9 cellular contexts compared by ENCODE assay signal in genomic region chr21:34844033-34844923, GRCh38.
DNase-seq lines count a peak whose midpoint lies in the region; ATAC-seq lines count a peak whose summit lies in the region.
"Had no signal": no experiment of that assay in that cellular context is flagged by ENCODE, and none has a peak within 500 bp of the region (broad histone marks: within the 10 kb centered on the region; RNA-seq: fewer than 3 reads in every experiment).

No MANE protein-coding gene starts in this region.

- POLR2A ChIA-PET in CD4-positive, alpha-beta memory T cell (lab: Charles Lee; ENCODE audit: partially characterized antibody) = interaction anchor here (0.6 kb wide), 1 partner anchor 691 kb away, joined by 4 read pairs; no protein-coding TSS in a partner anchor

- no peaks in the 10 kb centered on the region for H3K27me3 ChIP-seq in CD4-positive, alpha-beta memory T cell (ENCODE audit: insufficient read depth, low read length)

- H3K27ac Mint-ChIP-seq in CD4-positive, alpha-beta memory T cell = peak overlapping the region in 5 of 7 donors; percentile 10 to 84 (median 55)
- H3K27ac Mint-ChIP-seq in natural killer cell treated with Interleukin-12 subunit alpha and Interleukin-12 subunit beta and Interleukin-15 and Interleukin-18, amount 100 ng/mL, for 72 hours = peak overlapping the region; percentile 59 to 63

- peaks cover 44 to 72% (median 61%) of the 10 kb centered on the region in 4 donors for H3K4me1 Mint-ChIP-seq in CD4-positive, alpha-beta memory T cell
- peaks cover 47 to 49% of the 10 kb centered on the region in 2 donors for H3K4me1 Mint-ChIP-seq in natural killer cell treated with Interleukin-12 subunit alpha and Interleukin-12 subunit beta and Interleukin-15 and Interleukin-18, amount 100 ng/mL, for 72 hours (ENCODE audit: low read depth in 2 of 2)

- intact Hi-C loops in CD4-positive, alpha-beta memory T cell (cut with micrococcal nuclease) = no loop called here

- ATAC-seq in HG02642 (IDR thresholded peaks at IDR 0.05; ENCODE audit: poor library complexity, unreplicated experiment) = peak; percentile 44
- peak in 1 of 2 donors; percentile 52 for ATAC-seq in natural killer cell treated with Interleukin-12 subunit alpha and Interleukin-12 subunit beta and Interleukin-15 and Interleukin-18, amount 100 ng/mL, for 72 hours
- no peak for ATAC-seq in HG03097 (IDR thresholded peaks at IDR 0.05; ENCODE audit: low FRiP score, unreplicated experiment)
- no peak for ATAC-seq in GM18498 (IDR thresholded peaks at IDR 0.05; ENCODE audit: unreplicated experiment)

- peaks cover 35 to 67% of the 10 kb centered on the region in 2 donors for H3K36me3 Mint-ChIP-seq in CD4-positive, alpha-beta memory T cell
- peaks cover 8% of the 10 kb centered on the region for H3K36me3 Mint-ChIP-seq in natural killer cell treated with Interleukin-12 subunit alpha and Interleukin-12 subunit beta and Interleukin-15 and Interleukin-18, amount 100 ng/mL, for 72 hours

- no peak overlapping the region for H3K27ac ChIP-seq in CD4-positive, alpha-beta memory T cell (ENCODE audit: low read depth, low read length)
- H3K27ac ChIP-seq: parathyroid adenoma had no signal

- no peak for DNase-seq in CD4-positive, alpha-beta memory T cell
- peak; percentile 20 to 51 for DNase-seq in dermis microvascular lymphatic vessel endothelial cell (ENCODE audit: low read depth in 2 of 2)
- no peak for DNase-seq in natural killer cell treated with Interleukin-12 subunit alpha and Interleukin-12 subunit beta and Interleukin-15 and Interleukin-18, amount 100 ng/mL, for 72 hours (ENCODE audit: low spot score)
- DNase-seq in AG08396 (ENCODE audit: low spot score) = no peak
- DNase-seq in AML-193 (lab: John Stamatoyannopoulos, UW) = no peak

- H3K27me3 Mint-ChIP-seq in CD4-positive, alpha-beta memory T cell = no peaks in the 10 kb centered on the region
- H3K27me3 Mint-ChIP-seq in natural killer cell treated with Interleukin-12 subunit alpha and Interleukin-12 subunit beta and Interleukin-15 and Interleukin-18, amount 100 ng/mL, for 72 hours = no peaks in the 10 kb centered on the region

- H3K4me1 ChIP-seq in CD4-positive, alpha-beta memory T cell (ENCODE audit: insufficient read depth, low read length) = peaks cover 47% of the 10 kb centered on the region
- H3K4me1 ChIP-seq: parathyroid adenoma had no signal

- no peak overlapping the region for H3K4me3 Mint-ChIP-seq in CD4-positive, alpha-beta memory T cell
- no peak overlapping the region for H3K4me3 Mint-ChIP-seq in natural killer cell treated with Interleukin-12 subunit alpha and Interleukin-12 subunit beta and Interleukin-15 and Interleukin-18, amount 100 ng/mL, for 72 hours

- H3K4me3 ChIP-seq in CD4-positive, alpha-beta memory T cell (ENCODE audit: low read length in 2 of 2) = no peak overlapping the region

- H3K9me3 ChIP-seq in CD4-positive, alpha-beta memory T cell (ENCODE audit: control insufficient read depth in 1 of 2, low read length in 2 of 2) = no peaks in the 10 kb centered on the region

- H3K9me3 Mint-ChIP-seq in CD4-positive, alpha-beta memory T cell = peaks cover 0 to 5% (median 0%) of the 10 kb centered on the region in 8 donors
- no peaks in the 10 kb centered on the region for H3K9me3 Mint-ChIP-seq in natural killer cell treated with Interleukin-12 subunit alpha and Interleukin-12 subunit beta and Interleukin-15 and Interleukin-18, amount 100 ng/mL, for 72 hours

- peaks cover 43% of the 10 kb centered on the region for H3K36me3 ChIP-seq in CD4-positive, alpha-beta memory T cell (ENCODE audit: insufficient read depth, low read length)

- CTCF ChIA-PET in CD4-positive, alpha-beta memory T cell (lab: Charles Lee; ENCODE audit: partially characterized antibody) = no interaction called here

Comparison
In these comparisons a context has a peak if more than half of its experiments do, and no peak if none do; other contexts are left out.
1. DNase-seq: peak in dermis microvascular lymphatic vessel endothelial cell (2 of 2); none in CD4-positive, alpha-beta memory T cell (0 of 5), natural killer cell treated with Interleukin-12 subunit alpha and Interleukin-12 subunit beta and Interleukin-15 and Interleukin-18, amount 100 ng/mL, for 72 hours (single experiment), AG08396 (single experiment) and AML-193 (0 of 2).